Comparison of ENCODE assay signal across 15 cellular contexts in genomic region chr11:109772846-109773400, GRCh38.
DNase-seq lines count a peak whose midpoint lies in the region; ATAC-seq lines count a peak whose summit lies in the region.
"Had no signal": no experiment of that assay in that cellular context is flagged by ENCODE, and none has a peak within 500 bp of the region (broad histone marks: within the 10 kb centered on the region; RNA-seq: fewer than 3 reads in every experiment).

No MANE protein-coding gene starts in this region.

- DNase-seq in NCI-H1092 (lab: John Stamatoyannopoulos, UW), result peak; percentile 64
- DNase-seq in NCI-H2107 (lab: John Stamatoyannopoulos, UW), result peak; percentile 25
- peak; percentile 91 for DNase-seq in NCI-H82 treated with DMSO at 0.1 percent for 48 hours (lab: John Stamatoyannopoulos, UW; ENCODE audit: unreplicated experiment)
- DNase-seq in pons (ENCODE audit: low spot score), result peak; percentile 22
- DNase-seq in GM19238 (ENCODE audit: insufficient read length, low spot score), result no peak
- no peak for DNase-seq in activated CD4-positive, alpha-beta T cell treated with anti-CD3 and anti-CD28 coated beads for 36 hours
- no peak for DNase-seq in NOMO-1 treated with DMSO at 0.1 percent for 48 hours (lab: John Stamatoyannopoulos, UW; ENCODE audit: unreplicated experiment)
- DNase-seq: activated effector memory CD4-positive, alpha-beta T cell treated with anti-CD3 and anti-CD28 coated beads, Interleukin-2, amount 50 U/mL, for 16 hours; H9; heart left ventricle; OCI-M1; ovary; stomach had no signal

- no peak for ATAC-seq in activated CD4-positive, alpha-beta T cell treated with anti-CD3 and anti-CD28 coated beads for 36 hours
- no peak for ATAC-seq in GM18517 (IDR thresholded peaks at IDR 0.05; ENCODE audit: unreplicated experiment)
- ATAC-seq: esophagus mucosa had no signal

- H3K27ac Mint-ChIP-seq in activated CD4-positive, alpha-beta T cell treated with anti-CD3 and anti-CD28 coated beads for 36 hours, result no peak overlapping the region
- H3K27ac Mint-ChIP-seq: H9 had no signal

- H3K4me1 Mint-ChIP-seq in activated CD4-positive, alpha-beta T cell treated with anti-CD3 and anti-CD28 coated beads for 36 hours, result no peaks in the 10 kb centered on the region
- H3K4me1 Mint-ChIP-seq: H9 had no signal

- H3K4me3 Mint-ChIP-seq in activated CD4-positive, alpha-beta T cell treated with anti-CD3 and anti-CD28 coated beads for 36 hours, result no peak overlapping the region
- H3K4me3 Mint-ChIP-seq: H9 had no signal

- intact Hi-C loops in activated CD4-positive, alpha-beta T cell treated with anti-CD3 and anti-CD28 coated beads for 36 hours (cut with DNase I, micrococcal nuclease), result no loop called here

- H3K27me3 Mint-ChIP-seq in activated CD4-positive, alpha-beta T cell treated with anti-CD3 and anti-CD28 coated beads for 36 hours, result no peaks in the 10 kb centered on the region

- no peaks in the 10 kb centered on the region for H3K9me3 Mint-ChIP-seq in activated CD4-positive, alpha-beta T cell treated with anti-CD3 and anti-CD28 coated beads for 36 hours (ENCODE audit: low read depth)
- H3K9me3 Mint-ChIP-seq: H9 had no signal

- CTCF ChIA-PET in activated CD4-positive, alpha-beta T cell treated with anti-CD3 and anti-CD28 coated beads for 36 hours (lab: Charles Lee), result interaction anchor here (0.6 kb wide), 1 partner anchor 116 kb away, joined by 4 read pairs; no protein-coding TSS in a partner anchor

- POLR2A ChIA-PET in activated CD4-positive, alpha-beta T cell treated with anti-CD3 and anti-CD28 coated beads for 36 hours (lab: Charles Lee), result no interaction called here

- H3K36me3 Mint-ChIP-seq in activated CD4-positive, alpha-beta T cell treated with anti-CD3 and anti-CD28 coated beads for 36 hours (ENCODE audit: low read depth), result no peaks in the 10 kb centered on the region

Comparison
In these comparisons a context has a peak if more than half of its experiments do, and no peak if none do; other contexts are left out.
1. DNase-seq: peak in NCI-H1092 (single experiment), NCI-H2107 (single experiment), NCI-H82 treated with DMSO at 0.1 percent for 48 hours (single experiment) and pons (single experiment); none in GM19238 (single experiment), activated CD4-positive, alpha-beta T cell treated with anti-CD3 and anti-CD28 coated beads for 36 hours (single experiment) and NOMO-1 treated with DMSO at 0.1 percent for 48 hours (single experiment).